1 cellular context compared by ENCODE assay signal in genomic region chr15:66573719-66574641, GRCh38.
TF ChIP-seq lines count a peak whose summit lies in the region.

No MANE protein-coding gene starts in this region.

TF ChIP-seq in HEK293, 187 proteins besides CTCF, POLR2A, EP300 and RAD21:
- TF ChIP-seq PRDM10 (tag by site-specific recombination; IDR thresholded peaks at IDR 0.05) (peak; percentile 64), ZNF366 (tag by site-specific recombination; conservative IDR thresholded peaks at IDR 0.05) (no peak)
